Comparison of ENCODE assay signal across 15 cellular contexts in genomic region chr6:24827162-24827561, GRCh38. TPM values are rescaled to one million over a fixed set of nuclear protein-coding genes. Genes with fewer than 3 reads are reported as not detected.
DNase-seq lines count a peak whose midpoint lies in the region; ATAC-seq, FAIRE-seq and TF ChIP-seq lines count a peak whose summit lies in the region.
"Had no signal": no experiment of that assay in that cellular context is flagged by ENCODE, and none has a peak within 500 bp of the region (broad histone marks: within the 10 kb centered on the region; RNA-seq: fewer than 3 reads in every experiment).

No MANE protein-coding gene starts in this region.

- POLR2A ChIA-PET in activated naive CD8-positive, alpha-beta T cell treated with anti-CD3 and anti-CD28 coated beads, Interleukin-2, amount 10 ng/mL, durations not matched to agents 7 days and 5 days (lab: Charles Lee) = no interaction called here
- POLR2A ChIA-PET in naive thymus-derived CD4-positive, alpha-beta T cell (lab: Charles Lee) = no interaction called here

- no TSS peak for BruUV-seq in Calu3 (replicated peaks; lab: Mats Ljungman, UMichigan)

- intact Hi-C loops in Calu3 (cut with micrococcal nuclease; ENCODE audit: unreplicated experiment) = loop anchor here (2.0 kb wide), 1 partner anchor 48 kb away; no protein-coding TSS in a partner anchor
- intact Hi-C loops in naive thymus-derived CD4-positive, alpha-beta T cell (cut with micrococcal nuclease) = no loop called here

- no peaks in the 10 kb centered on the region for H3K9me3 Mint-ChIP-seq in Calu3 (ENCODE audit: low read depth, unreplicated experiment)
- H3K9me3 Mint-ChIP-seq in activated naive CD8-positive, alpha-beta T cell treated with anti-CD3 and anti-CD28 coated beads, Interleukin-2, amount 10 ng/mL, durations not matched to agents 7 days and 5 days = no peaks in the 10 kb centered on the region
- peaks cover 0 to 20% (median 0%) of the 10 kb centered on the region in 11 donors for H3K9me3 Mint-ChIP-seq in naive thymus-derived CD4-positive, alpha-beta T cell

- TF ChIP-seq CTCF in Calu3 (IDR thresholded peaks at IDR 0.05; ENCODE audit: unreplicated experiment) = no peak

- no peak overlapping the region for H3K4me3 ChIP-seq in naive thymus-derived CD4-positive, alpha-beta T cell (ENCODE audit: low read length)
- H3K4me3 ChIP-seq: vagina had no signal

- H3K36me3 Mint-ChIP-seq in Calu3 (ENCODE audit: insufficient read depth, unreplicated experiment) = no peaks in the 10 kb centered on the region
- H3K36me3 Mint-ChIP-seq in activated naive CD8-positive, alpha-beta T cell treated with anti-CD3 and anti-CD28 coated beads, Interleukin-2, amount 10 ng/mL, durations not matched to agents 7 days and 5 days = peaks cover 45% of the 10 kb centered on the region
- peaks cover 16 to 64% (median 56%) of the 10 kb centered on the region in 5 donors for H3K36me3 Mint-ChIP-seq in naive thymus-derived CD4-positive, alpha-beta T cell

- H3K36me3 ChIP-seq in naive thymus-derived CD4-positive, alpha-beta T cell (ENCODE audit: control insufficient read depth in 2 of 3, insufficient read depth in 3 of 3, low read length in 3 of 3) = peaks cover 57 to 100% (median 69%) of the 10 kb centered on the region in 3 experiments

- H3K27ac Mint-ChIP-seq in Calu3 (ENCODE audit: unreplicated experiment) = peak overlapping the region; percentile 58
- peak overlapping the region; percentile 38 for H3K27ac Mint-ChIP-seq in activated naive CD8-positive, alpha-beta T cell treated with anti-CD3 and anti-CD28 coated beads, Interleukin-2, amount 10 ng/mL, durations not matched to agents 7 days and 5 days
- peak overlapping the region in 8 of 9 donors; percentile 23 to 89 (median 76) for H3K27ac Mint-ChIP-seq in naive thymus-derived CD4-positive, alpha-beta T cell

- no peaks in the 10 kb centered on the region for H3K27me3 ChIP-seq in naive thymus-derived CD4-positive, alpha-beta T cell (ENCODE audit: control insufficient read depth in 2 of 2, insufficient read depth in 2 of 2, low read length in 2 of 2)
- H3K27me3 ChIP-seq: vagina had no signal

- H3K4me1 Mint-ChIP-seq in Calu3 (ENCODE audit: low read depth, unreplicated experiment) = peaks cover 40% of the 10 kb centered on the region
- peaks cover 2% of the 10 kb centered on the region for H3K4me1 Mint-ChIP-seq in activated naive CD8-positive, alpha-beta T cell treated with anti-CD3 and anti-CD28 coated beads, Interleukin-2, amount 10 ng/mL, durations not matched to agents 7 days and 5 days
- peaks cover 2 to 50% (median 37%) of the 10 kb centered on the region in 7 donors for H3K4me1 Mint-ChIP-seq in naive thymus-derived CD4-positive, alpha-beta T cell

- H3K4me3 Mint-ChIP-seq in Calu3 (ENCODE audit: low read depth, unreplicated experiment) = no peak overlapping the region
- no peak overlapping the region for H3K4me3 Mint-ChIP-seq in activated naive CD8-positive, alpha-beta T cell treated with anti-CD3 and anti-CD28 coated beads, Interleukin-2, amount 10 ng/mL, durations not matched to agents 7 days and 5 days
- H3K4me3 Mint-ChIP-seq in naive thymus-derived CD4-positive, alpha-beta T cell = peak overlapping the region in 4 of 10 donors; percentile 32 to 68 (median 34)

- H3K9me3 ChIP-seq in naive thymus-derived CD4-positive, alpha-beta T cell (ENCODE audit: control insufficient read depth in 2 of 3, low read length in 3 of 3) = no peaks in the 10 kb centered on the region
- H3K9me3 ChIP-seq: vagina had no signal

- ATAC-seq in activated naive CD8-positive, alpha-beta T cell treated with anti-CD3 and anti-CD28 coated beads, Interleukin-2, amount 10 ng/mL, durations not matched to agents 7 days and 5 days (ENCODE audit: low read depth) = no peak
- ATAC-seq in naive thymus-derived CD4-positive, alpha-beta T cell = no peak

- CTCF ChIA-PET in Calu3 (lab: Charles Lee) = interaction anchor here (0.6 to 1.5 kb wide), 6 partner anchors 9 to 191 kb away, joined by 3 to 6 read pairs (median 3); no protein-coding TSS in a partner anchor
- CTCF ChIA-PET in naive thymus-derived CD4-positive, alpha-beta T cell (lab: Charles Lee) = no interaction called here

- no peak for TF ChIP-seq POLR2A in H54 (IDR thresholded peaks at IDR 0.05; ENCODE audit: low read depth, low read length)

- no peak for FAIRE-seq in H54 (lab: Jason Lieb, UNC)
- FAIRE-seq: astrocyte had no signal

- peak overlapping the region; percentile 17 for H3K27ac ChIP-seq in naive thymus-derived CD4-positive, alpha-beta T cell (ENCODE audit: low read depth, low read length)
- H3K27ac ChIP-seq: vagina had no signal

- no peaks in the 10 kb centered on the region for H3K27me3 Mint-ChIP-seq in Calu3 (ENCODE audit: unreplicated experiment)
- H3K27me3 Mint-ChIP-seq in activated naive CD8-positive, alpha-beta T cell treated with anti-CD3 and anti-CD28 coated beads, Interleukin-2, amount 10 ng/mL, durations not matched to agents 7 days and 5 days = no peaks in the 10 kb centered on the region
- H3K27me3 Mint-ChIP-seq in naive thymus-derived CD4-positive, alpha-beta T cell = no peaks in the 10 kb centered on the region

- H3K4me1 ChIP-seq in naive thymus-derived CD4-positive, alpha-beta T cell (ENCODE audit: control insufficient read depth in 2 of 2, insufficient read depth in 2 of 2, low read length in 2 of 2) = no peaks in the 10 kb centered on the region

- DNase-seq in Calu3 = peak; percentile 54
- peak; percentile 26 for DNase-seq in NCI-H1694 (lab: John Stamatoyannopoulos, UW)
- no peak for DNase-seq in activated naive CD8-positive, alpha-beta T cell treated with anti-CD3 and anti-CD28 coated beads, Interleukin-2, amount 10 ng/mL, durations not matched to agents 7 days and 5 days
- DNase-seq in naive thymus-derived CD4-positive, alpha-beta T cell = no peak
- DNase-seq in anterior cingulate cortex (lab: John Stamatoyannopoulos, UW) = no peak
- no peak for DNase-seq in H54 (ENCODE audit: insufficient read length, low spot score)
- DNase-seq in germinal center (ENCODE audit: low spot score) = no peak
- DNase-seq in GM19238 (ENCODE audit: insufficient read length, low spot score) = no peak
- DNase-seq: activated CD4-positive, alpha-beta T cell treated with anti-CD3 and anti-CD28 coated beads, Interleukin-2, amount 50 U/mL, for 1 hour; HCEC 1CT; MM.1S; NCI-H526 had no signal

RNA-seq across cellular contexts. Expression of gene ARMH2, which starts 28.4 kb away (rescaled TPM):
- not detected in 2 replicates for total RNA-seq in Calu3 (2022)
- total RNA-seq in activated naive CD8-positive, alpha-beta T cell treated with anti-CD3 and anti-CD28 coated beads, Interleukin-2, amount 10 ng/mL, durations not matched to agents 7 days and 5 days = 1 to 10 TPM; 1.6 to 2.2 TPM
- total RNA-seq in naive thymus-derived CD4-positive, alpha-beta T cell = 1 to 10 TPM; 1.3 to 9.4 (median 5.0) TPM
- polyA plus RNA-seq in naive thymus-derived CD4-positive, alpha-beta T cell = under 1 TPM in 1 of 2 donors, not detected in 1; 0.70 TPM
- total RNA-seq: astrocyte, mononuclear cell, vagina had no signal

RNA-seq across cellular contexts. Expression of gene GMNN, which starts 52.4 kb away (rescaled TPM):
- total RNA-seq in Calu3 (2022) = 183 and 200 TPM in 2 replicates
- 10 to 100 TPM; 50.1 to 53.5 TPM for total RNA-seq in activated naive CD8-positive, alpha-beta T cell treated with anti-CD3 and anti-CD28 coated beads, Interleukin-2, amount 10 ng/mL, durations not matched to agents 7 days and 5 days
- 10 to 100 TPM in 1 of 5 experiments, 1 to 10 TPM in 4; 5.1 to 54.6 (median 7.0) TPM for total RNA-seq in naive thymus-derived CD4-positive, alpha-beta T cell
- polyA plus RNA-seq in naive thymus-derived CD4-positive, alpha-beta T cell = 1 to 10 TPM; 4.2 to 5.0 TPM

Comparison
In these comparisons a context has a peak if more than half of its experiments do, and no peak if none do; other contexts are left out.
1. DNase-seq: peak in Calu3 (single experiment) and NCI-H1694 (single experiment); none in activated naive CD8-positive, alpha-beta T cell treated with anti-CD3 and anti-CD28 coated beads, Interleukin-2, amount 10 ng/mL, durations not matched to agents 7 days and 5 days (single experiment), naive thymus-derived CD4-positive, alpha-beta T cell (0 of 9), anterior cingulate cortex (0 of 58), H54 (single experiment), germinal center (single experiment) and GM19238 (single experiment).
2. Peak in every context shown above with its lines, with median percentiles within 50 percentile points of each other: H3K27ac Mint-ChIP-seq.